ENCODE assay signal across 12 cellular contexts in genomic region chr7:108270385-108270784, GRCh38.
A peak's percentile ranks its signal among the peaks of the same experiment; 100 is the strongest.
DNase-seq lines count a peak whose midpoint lies in the region; ATAC-seq, FAIRE-seq and TF ChIP-seq lines count a peak whose summit lies in the region.
"Had no signal": no experiment of that assay in that cellular context is flagged by ENCODE, and none has a peak within 500 bp of the region (broad histone marks: within the 10 kb centered on the region; RNA-seq: fewer than 3 reads in every experiment).

No MANE protein-coding gene starts in this region.

- no peaks in the 10 kb centered on the region for H3K9me3 ChIP-seq in pancreas
- H3K9me3 ChIP-seq: ascending aorta, left lung, thyroid gland had no signal

- POLR2A ChIA-PET in MCF 10A (lab: Yijun Ruan, JAX) = interaction anchor here (1.2 kb wide), 1 partner anchor 136 kb away, joined by 3 read pairs; no protein-coding TSS in a partner anchor

- no peak for DNase-seq in memory B cell (ENCODE audit: low spot score in 2 of 2)
- DNase-seq in NCI-H2227 (lab: John Stamatoyannopoulos, UW; ENCODE audit: unreplicated experiment) = no peak
- DNase-seq in MCF 10A (ENCODE audit: unreplicated experiment) = no peak
- DNase-seq in pancreas = no peak
- DNase-seq: left lung, NCI-H2171 treated with DMSO at 0.1 percent for 48 hours, thyroid gland had no signal

- H3K27me3 Mint-ChIP-seq in memory B cell = peaks cover 7% of the 10 kb centered on the region
- no peaks in the 10 kb centered on the region for H3K27me3 Mint-ChIP-seq in MCF 10A (ENCODE audit: insufficient read depth, unreplicated experiment)

- peaks cover 0 to 4% (median 0%) of the 10 kb centered on the region in 3 donors for H3K4me1 ChIP-seq in pancreas
- H3K4me1 ChIP-seq: ascending aorta, left lung, thyroid gland had no signal

- H3K4me3 Mint-ChIP-seq in memory B cell = no peak overlapping the region
- no peak overlapping the region for H3K4me3 Mint-ChIP-seq in MCF 10A (ENCODE audit: unreplicated experiment)
- H3K4me3 Mint-ChIP-seq: activated T-helper 17 cell treated with anti-CD3 and anti-CD28 coated beads, Interleukin-2, amount 50 U/mL, for 72 hours had no signal

- BruUV-seq in MCF 10A (replicated peaks; lab: Mats Ljungman, UMichigan) = no TSS peak

- peaks cover 4% of the 10 kb centered on the region for H3K9me3 Mint-ChIP-seq in memory B cell
- no peaks in the 10 kb centered on the region for H3K9me3 Mint-ChIP-seq in MCF 10A (ENCODE audit: unreplicated experiment)
- H3K9me3 Mint-ChIP-seq: activated T-helper 17 cell treated with anti-CD3 and anti-CD28 coated beads, Interleukin-2, amount 50 U/mL, for 72 hours had no signal

- no peaks in the 10 kb centered on the region for H3K36me3 ChIP-seq in pancreas
- H3K36me3 ChIP-seq: ascending aorta, left lung, thyroid gland had no signal

- H3K27ac Mint-ChIP-seq in memory B cell (no peak overlapping the region), MCF 10A (ENCODE audit: low read depth, unreplicated experiment) (no peak overlapping the region)
- H3K27ac Mint-ChIP-seq: activated T-helper 17 cell treated with anti-CD3 and anti-CD28 coated beads, Interleukin-2, amount 50 U/mL, for 72 hours had no signal

- intact Hi-C loops in MCF 10A (cut with micrococcal nuclease) = no loop called here
- intact Hi-C loops in pancreas (cut with DNase I) = no loop called here

- H3K27me3 ChIP-seq in pancreas = no peaks in the 10 kb centered on the region
- H3K27me3 ChIP-seq: ascending aorta, left lung, thyroid gland had no signal

- no peak overlapping the region for H3K27ac ChIP-seq in pancreas
- H3K27ac ChIP-seq: ascending aorta, left lung, thyroid gland had no signal

- H3K4me3 ChIP-seq in pancreas = no peak overlapping the region
- H3K4me3 ChIP-seq: ascending aorta, left lung, thyroid gland had no signal

- no peak for FAIRE-seq in pancreas (lab: Jason Lieb, UNC)

- WGBS in pancreas, 2 donors = 63 to 69% methylated on average over 5 of the region's 5 CpGs

- ATAC-seq in GM18868 (IDR thresholded peaks at IDR 0.05; ENCODE audit: unreplicated experiment) (peak; percentile 89), GM21737 (IDR thresholded peaks at IDR 0.05; ENCODE audit: unreplicated experiment) (peak; percentile 64), HG03460 (IDR thresholded peaks at IDR 0.05; ENCODE audit: unreplicated experiment) (peak; percentile 94), memory B cell (ENCODE audit: low read depth) (peak; percentile 35), pancreas (no peak)
- ATAC-seq: activated T-helper 17 cell treated with anti-CD3 and anti-CD28 coated beads, Interleukin-2, amount 50 U/mL, for 72 hours; left lung had no signal

- TF ChIP-seq CTCF in MCF 10A (IDR thresholded peaks at IDR 0.05; ENCODE audit: unreplicated experiment) (no peak), pancreas (IDR thresholded peaks at IDR 0.05) (no peak)

- H3K36me3 Mint-ChIP-seq in memory B cell (no peaks in the 10 kb centered on the region), MCF 10A (ENCODE audit: insufficient read depth, unreplicated experiment) (no peaks in the 10 kb centered on the region)

- H3K4me1 Mint-ChIP-seq in memory B cell (no peaks in the 10 kb centered on the region), MCF 10A (ENCODE audit: insufficient read depth, unreplicated experiment) (peaks cover 5% of the 10 kb centered on the region)
- H3K4me1 Mint-ChIP-seq: activated T-helper 17 cell treated with anti-CD3 and anti-CD28 coated beads, Interleukin-2, amount 50 U/mL, for 72 hours had no signal

- CTCF ChIA-PET in MCF 10A (lab: Yijun Ruan, JAX) = interaction anchor here (0.6 kb wide), 1 partner anchor 227 kb away, joined by 4 read pairs; no protein-coding TSS in a partner anchor

Comparison
In these comparisons a context has a peak if more than half of its experiments do, and no peak if none do; other contexts are left out.
1. ATAC-seq: peak in GM18868 (single experiment), GM21737 (single experiment), HG03460 (single experiment) and memory B cell (single experiment); none in pancreas (0 of 4).